12 cellular contexts compared by ENCODE assay signal in the genomic region with DNA sequence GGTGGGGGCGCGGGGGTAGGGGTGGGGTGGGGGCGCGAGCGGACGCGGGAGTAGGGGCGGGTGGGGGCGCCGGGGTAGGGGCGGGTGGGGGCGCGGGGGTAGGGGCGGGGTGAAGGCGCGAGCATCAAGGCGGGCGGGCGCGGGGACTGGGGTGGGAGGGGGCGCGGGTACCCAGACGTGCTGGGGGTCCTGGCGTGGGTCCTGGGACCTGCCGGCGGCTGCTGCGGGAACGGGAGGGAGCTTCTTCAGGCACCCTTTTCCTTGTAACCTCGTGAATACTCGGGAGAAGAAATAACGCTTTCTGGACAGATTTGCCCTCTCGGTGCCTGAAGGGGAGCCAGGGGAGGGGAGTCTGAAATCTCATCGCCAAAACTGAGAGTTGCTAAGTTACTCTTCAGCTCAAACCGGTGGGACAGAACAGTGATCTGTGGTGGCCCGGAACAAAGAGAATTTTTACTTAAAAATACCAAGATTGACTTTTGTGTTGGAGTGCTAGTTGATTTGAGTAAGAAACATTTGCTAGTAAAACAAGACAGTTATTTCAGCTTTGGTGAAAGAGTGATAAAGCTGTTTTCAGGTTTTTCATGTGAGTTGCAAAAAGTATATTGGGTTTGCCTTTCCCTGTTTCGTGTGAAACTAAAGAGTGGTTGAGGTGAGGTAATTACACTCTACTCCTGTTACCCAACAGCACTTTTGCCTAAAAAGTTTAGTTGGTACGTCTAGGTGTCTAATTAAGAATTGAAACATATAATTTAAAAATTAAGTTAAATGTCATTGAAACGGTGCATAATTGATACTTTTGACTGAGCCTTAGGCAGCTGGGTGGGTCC. TPM values are rescaled to one million over a fixed set of nuclear protein-coding genes. Genes with fewer than 3 reads are reported as not detected.
DNase-seq lines count a peak whose midpoint lies in the region; ATAC-seq, FAIRE-seq and TF ChIP-seq lines count a peak whose summit lies in the region.
"Had no signal": no experiment of that assay in that cellular context is flagged by ENCODE, and none has a peak within 500 bp of the region (broad histone marks: within the 10 kb centered on the region; RNA-seq: fewer than 3 reads in every experiment).

No MANE protein-coding gene starts in this region.

- FAIRE-seq in urothelium cell line (lab: Jason Lieb, UNC): no peak

- peaks cover 3% of the 10 kb centered on the region for H3K4me1 Mint-ChIP-seq in activated naive CD8-positive, alpha-beta T cell treated with anti-CD3 and anti-CD28 coated beads for 36 hours

- no peak for DNase-seq in AG10803 (ENCODE audit: low read depth)
- DNase-seq in activated naive CD8-positive, alpha-beta T cell treated with anti-CD3 and anti-CD28 coated beads for 36 hours: no peak
- peak; percentile 71 for DNase-seq in left kidney (ENCODE audit: low read depth, low spot score)
- DNase-seq in HPDE6-E6E7 (ENCODE audit: extremely low spot score): no peak
- DNase-seq in urothelium cell line (ENCODE audit: low spot score): no peak
- no peak for DNase-seq in stimulated activated CD4-positive, alpha-beta T cell treated with anti-CD3 and anti-CD28 coated beads, Interleukin-15, amount 100 ng/mL, for 24 hours
- DNase-seq: activated CD4-positive, alpha-beta T cell treated with anti-CD3 and anti-CD28 coated beads, Interleukin-2, amount 50 U/mL, for 1 hour; activated gamma-delta T cell; sigmoid colon had no signal

- H3K27me3 Mint-ChIP-seq in activated naive CD8-positive, alpha-beta T cell treated with anti-CD3 and anti-CD28 coated beads for 36 hours: peaks cover 74% of the 10 kb centered on the region

- POLR2A ChIA-PET in HEK293 (lab: Yijun Ruan, JAX): no interaction called here

- no peaks in the 10 kb centered on the region for H3K36me3 ChIP-seq in HEK293 (ENCODE audit: control insufficient read depth in 2 of 2, insufficient read depth in 1 of 2, low read length in 2 of 2)
- H3K36me3 ChIP-seq: sigmoid colon had no signal

- peaks cover 11% of the 10 kb centered on the region for H3K4me1 ChIP-seq in HEK293 (ENCODE audit: control insufficient read depth, insufficient read depth, low read length)

- no peak overlapping the region for H3K27ac Mint-ChIP-seq in activated naive CD8-positive, alpha-beta T cell treated with anti-CD3 and anti-CD28 coated beads for 36 hours

- CTCF ChIA-PET in HEK293 (lab: Yijun Ruan, JAX): interaction anchor here (0.6 to 1.2 kb wide), 2 partner anchors 13 to 811 kb away, joined by 3 to 6 read pairs; no protein-coding TSS in a partner anchor

- no peaks in the 10 kb centered on the region for H3K9me3 Mint-ChIP-seq in activated naive CD8-positive, alpha-beta T cell treated with anti-CD3 and anti-CD28 coated beads for 36 hours

- no peak for ATAC-seq in GM18498 (IDR thresholded peaks at IDR 0.05; ENCODE audit: unreplicated experiment)

- no peaks in the 10 kb centered on the region for H3K36me3 Mint-ChIP-seq in activated naive CD8-positive, alpha-beta T cell treated with anti-CD3 and anti-CD28 coated beads for 36 hours

- TF ChIP-seq CTCF in AG10803 (conservative IDR thresholded peaks at IDR 0.05; ENCODE audit: low read length) (no peak), HEK293 (tag by site-specific recombination; IDR thresholded peaks at IDR 0.05) (no peak)

- no peak overlapping the region for H3K27ac ChIP-seq in HEK293 (ENCODE audit: extremely low read depth, low read depth, low read length)
- H3K27ac ChIP-seq: sigmoid colon had no signal

- H3K4me3 Mint-ChIP-seq in activated naive CD8-positive, alpha-beta T cell treated with anti-CD3 and anti-CD28 coated beads for 36 hours: peak overlapping the region; percentile 22

- H3K4me3 ChIP-seq in AG10803 (ENCODE audit: low read length) (peak overlapping the region; percentile 28), HEK293 (ENCODE audit: low read depth, low read length) (no peak overlapping the region)

- H3K9me3 ChIP-seq in HEK293 (ENCODE audit: control insufficient read depth, insufficient read depth, low read depth, low read length): no peaks in the 10 kb centered on the region
- H3K9me3 ChIP-seq: sigmoid colon had no signal

TF ChIP-seq in HEK293, 187 proteins besides CTCF, POLR2A, EP300 and RAD21:
- TF ChIP-seq, protein P1, sequence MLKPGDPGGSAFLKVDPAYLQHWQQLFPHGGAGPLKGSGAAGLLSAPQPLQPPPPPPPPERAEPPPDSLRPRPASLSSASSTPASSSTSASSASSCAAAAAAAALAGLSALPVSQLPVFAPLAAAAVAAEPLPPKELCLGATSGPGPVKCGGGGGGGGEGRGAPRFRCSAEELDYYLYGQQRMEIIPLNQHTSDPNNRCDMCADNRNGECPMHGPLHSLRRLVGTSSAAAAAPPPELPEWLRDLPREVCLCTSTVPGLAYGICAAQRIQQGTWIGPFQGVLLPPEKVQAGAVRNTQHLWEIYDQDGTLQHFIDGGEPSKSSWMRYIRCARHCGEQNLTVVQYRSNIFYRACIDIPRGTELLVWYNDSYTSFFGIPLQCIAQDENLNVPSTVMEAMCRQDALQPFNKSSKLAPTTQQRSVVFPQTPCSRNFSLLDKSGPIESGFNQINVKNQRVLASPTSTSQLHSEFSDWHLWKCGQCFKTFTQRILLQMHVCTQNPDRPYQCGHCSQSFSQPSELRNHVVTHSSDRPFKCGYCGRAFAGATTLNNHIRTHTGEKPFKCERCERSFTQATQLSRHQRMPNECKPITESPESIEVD (tag by site-specific recombination; IDR thresholded peaks at IDR 0.05): 0 out of 2 replicates have a peak, but pooled peaks have one; percentile 21
- TF ChIP-seq ZNF214 (tag by site-specific recombination; IDR thresholded peaks at IDR 0.05; ENCODE audit: borderline replicate concordance) (no peak), SP7 (tag by site-specific recombination; IDR thresholded peaks at IDR 0.05) (peak; percentile 92), ZNF600 (tag by site-specific recombination; IDR thresholded peaks at IDR 0.05) (peak; percentile 44; the same call in 1 of the 2 replicates), PRDM1 (tag by site-specific recombination; IDR thresholded peaks at IDR 0.05) (peak; percentile 59; the same call in 1 of the 2 replicates)
- TF ChIP-seq, protein P2, sequence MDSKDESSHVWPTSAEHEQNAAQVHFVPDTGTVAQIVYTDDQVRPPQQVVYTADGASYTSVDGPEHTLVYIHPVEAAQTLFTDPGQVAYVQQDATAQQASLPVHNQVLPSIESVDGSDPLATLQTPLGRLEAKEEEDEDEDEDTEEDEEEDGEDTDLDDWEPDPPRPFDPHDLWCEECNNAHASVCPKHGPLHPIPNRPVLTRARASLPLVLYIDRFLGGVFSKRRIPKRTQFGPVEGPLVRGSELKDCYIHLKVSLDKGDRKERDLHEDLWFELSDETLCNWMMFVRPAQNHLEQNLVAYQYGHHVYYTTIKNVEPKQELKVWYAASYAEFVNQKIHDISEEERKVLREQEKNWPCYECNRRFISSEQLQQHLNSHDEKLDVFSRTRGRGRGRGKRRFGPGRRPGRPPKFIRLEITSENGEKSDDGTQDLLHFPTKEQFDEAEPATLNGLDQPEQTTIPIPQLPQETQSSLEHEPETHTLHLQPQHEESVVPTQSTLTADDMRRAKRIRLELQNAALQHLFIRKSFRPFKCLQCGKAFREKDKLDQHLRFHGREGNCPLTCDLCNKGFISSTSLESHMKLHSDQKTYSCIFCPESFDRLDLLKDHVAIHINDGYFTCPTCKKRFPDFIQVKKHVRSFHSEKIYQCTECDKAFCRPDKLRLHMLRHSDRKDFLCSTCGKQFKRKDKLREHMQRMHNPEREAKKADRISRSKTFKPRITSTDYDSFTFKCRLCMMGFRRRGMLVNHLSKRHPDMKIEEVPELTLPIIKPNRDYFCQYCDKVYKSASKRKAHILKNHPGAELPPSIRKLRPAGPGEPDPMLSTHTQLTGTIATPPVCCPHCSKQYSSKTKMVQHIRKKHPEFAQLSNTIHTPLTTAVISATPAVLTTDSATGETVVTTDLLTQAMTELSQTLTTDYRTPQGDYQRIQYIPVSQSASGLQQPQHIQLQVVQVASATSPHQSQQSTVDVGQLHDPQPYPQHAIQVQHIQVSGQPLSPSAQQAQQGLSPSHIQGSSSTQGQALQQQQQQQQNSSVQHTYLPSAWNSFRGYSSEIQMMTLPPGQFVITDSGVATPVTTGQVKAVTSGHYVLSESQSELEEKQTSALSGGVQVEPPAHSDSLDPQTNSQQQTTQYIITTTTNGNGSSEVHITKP (tag by site-specific recombination; IDR thresholded peaks at IDR 0.05): no peak
- TF ChIP-seq, protein P3, sequence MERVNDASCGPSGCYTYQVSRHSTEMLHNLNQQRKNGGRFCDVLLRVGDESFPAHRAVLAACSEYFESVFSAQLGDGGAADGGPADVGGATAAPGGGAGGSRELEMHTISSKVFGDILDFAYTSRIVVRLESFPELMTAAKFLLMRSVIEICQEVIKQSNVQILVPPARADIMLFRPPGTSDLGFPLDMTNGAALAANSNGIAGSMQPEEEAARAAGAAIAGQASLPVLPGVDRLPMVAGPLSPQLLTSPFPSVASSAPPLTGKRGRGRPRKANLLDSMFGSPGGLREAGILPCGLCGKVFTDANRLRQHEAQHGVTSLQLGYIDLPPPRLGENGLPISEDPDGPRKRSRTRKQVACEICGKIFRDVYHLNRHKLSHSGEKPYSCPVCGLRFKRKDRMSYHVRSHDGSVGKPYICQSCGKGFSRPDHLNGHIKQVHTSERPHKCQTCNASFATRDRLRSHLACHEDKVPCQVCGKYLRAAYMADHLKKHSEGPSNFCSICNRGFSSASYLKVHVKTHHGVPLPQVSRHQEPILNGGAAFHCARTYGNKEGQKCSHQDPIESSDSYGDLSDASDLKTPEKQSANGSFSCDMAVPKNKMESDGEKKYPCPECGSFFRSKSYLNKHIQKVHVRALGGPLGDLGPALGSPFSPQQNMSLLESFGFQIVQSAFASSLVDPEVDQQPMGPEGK (tag by site-specific recombination; IDR thresholded peaks at IDR 0.05): peak; percentile 21; the same call in 1 of the 2 replicates

RNA-seq across cellular contexts. Expression of a gene that starts 0.6 kb away (rescaled TPM):
- total RNA-seq in activated naive CD8-positive, alpha-beta T cell treated with anti-CD3 and anti-CD28 coated beads for 36 hours: under 1 TPM in 1 of 2 experiments, not detected in 1; 0.06 TPM
- total RNA-seq: mesenteric fat pad had no signal
